ENCODE assay signal across 21 cellular contexts in genomic region chr1:175343945-175344344, GRCh38.
"Had no signal": no experiment of that assay in that cellular context is flagged by ENCODE, and none has a peak within 500 bp of the region (broad histone marks: within the 10 kb centered on the region; RNA-seq: fewer than 3 reads in every experiment).

No MANE protein-coding gene starts in this region.

- H3K9ac ChIP-seq: SK-N-SH had no signal

- FAIRE-seq: RCC 7860 had no signal

- DNase-seq: KBM-7, MV-4-11, NCI-H1048, NCI-H1105, NCI-H1417, NCI-H1436 treated with DMSO at 0.1 percent for 48 hours, NCI-H1694, NCI-H187 treated with DMSO at 0.1 percent for 48 hours, NCI-H2029 treated with DMSO at 0.1 percent for 48 hours, NCI-H2171, NCI-H226, NCI-H446, NCI-H510A, NCI-H524 treated with DMSO at 0.1 percent for 48 hours, NCI-H774, Right ventricle myocardium superior, RPMI8226, SIG-M5, SK-N-SH, SW 1271 had no signal

- H3K9me2 ChIP-seq: SK-N-SH had no signal

- H3K4me2 ChIP-seq: SK-N-SH had no signal
